17 cellular contexts compared by ENCODE assay signal in the genomic region with DNA sequence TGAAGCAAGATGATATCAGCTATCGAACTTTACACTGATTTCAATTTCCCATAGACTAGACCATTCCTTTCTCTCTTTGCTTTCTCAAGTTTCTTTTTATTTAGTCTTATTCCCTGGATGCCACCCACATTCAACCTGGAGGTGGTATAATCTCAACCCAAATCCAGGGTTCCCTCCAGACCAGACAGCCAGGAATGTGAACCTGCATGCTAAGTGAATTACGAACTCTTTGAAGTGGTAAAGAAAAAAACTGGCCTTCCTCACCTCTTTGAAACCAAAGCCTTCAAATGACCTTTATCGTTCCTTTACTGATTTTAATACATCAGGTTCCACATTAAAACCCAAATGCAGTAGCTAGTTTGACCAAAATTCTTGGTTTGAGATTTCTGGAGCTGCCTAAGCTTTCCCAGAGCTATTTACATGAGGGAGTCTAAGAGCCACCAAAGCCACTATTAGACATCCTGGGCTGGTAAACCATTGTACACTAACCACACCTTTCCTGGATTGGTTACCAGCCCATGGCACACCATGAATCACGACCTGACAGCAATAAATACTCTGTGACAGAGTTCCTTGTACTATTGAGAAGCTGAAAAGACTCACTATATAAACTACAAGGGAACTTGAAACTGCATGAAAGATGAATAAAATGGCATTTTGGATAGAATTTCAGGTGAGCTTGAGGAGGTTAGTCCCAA.
DNase-seq lines count a peak whose midpoint lies in the region; ATAC-seq and TF ChIP-seq lines count a peak whose summit lies in the region.
"Had no signal": no experiment of that assay in that cellular context is flagged by ENCODE, and none has a peak within 500 bp of the region (broad histone marks: within the 10 kb centered on the region; RNA-seq: fewer than 3 reads in every experiment).

No MANE protein-coding gene starts in this region.

- WGBS in body of pancreas, 2 donors, result 60 to 61% methylated on average over 4 of the region's 4 CpGs

- no peak overlapping the region for H3K4me3 ChIP-seq in body of pancreas
- H3K4me3 ChIP-seq: cardiac muscle cell had no signal

- H3K9me3 ChIP-seq in body of pancreas, result no peaks in the 10 kb centered on the region

- TF ChIP-seq POLR2A in body of pancreas (IDR thresholded peaks at IDR 0.05), result no peak

- H3K36me3 ChIP-seq in body of pancreas (replicated peaks in 1 of 2; ENCODE audit: insufficient read depth in 1 of 2, low read depth in 2 of 2), result no peaks in the 10 kb centered on the region
- H3K36me3 ChIP-seq: cardiac muscle cell had no signal

- H3K4me3 Mint-ChIP-seq in nephron progenitor cell, result no peak overlapping the region
- H3K4me3 Mint-ChIP-seq: activated CD4-positive, alpha-beta T cell treated with anti-CD3 and anti-CD28 coated beads, Interleukin-2, amount 10 ng/mL, durations not matched to agents 24 days and 14 days; activated naive CD4-positive, alpha-beta T cell treated with anti-CD3 and anti-CD28 coated beads, Interleukin-2, amount 50 U/mL, for 24 hours; CD8-positive, alpha-beta memory T cell; IgD-negative memory B cell had no signal

- no peaks in the 10 kb centered on the region for H3K27me3 ChIP-seq in body of pancreas
- H3K27me3 ChIP-seq: cardiac muscle cell had no signal

- peaks cover 30% of the 10 kb centered on the region for H3K36me3 Mint-ChIP-seq in nephron progenitor cell (ENCODE audit: low read depth)
- H3K36me3 Mint-ChIP-seq: activated naive CD4-positive, alpha-beta T cell treated with anti-CD3 and anti-CD28 coated beads, Interleukin-2, amount 50 U/mL, for 24 hours had no signal

- H3K4me1 ChIP-seq in body of pancreas, result no peaks in the 10 kb centered on the region

- in situ Hi-C loops in Caki2 (cut with HindIII; ENCODE audit: low pct_unique_long_range_greater_than_20kb, low sequenced_read_pairs), result no loop called here

- H3K27ac Mint-ChIP-seq in nephron progenitor cell, result no peak overlapping the region
- H3K27ac Mint-ChIP-seq: activated CD4-positive, alpha-beta T cell treated with anti-CD3 and anti-CD28 coated beads, Interleukin-2, amount 10 ng/mL, durations not matched to agents 24 days and 14 days; activated naive CD4-positive, alpha-beta T cell treated with anti-CD3 and anti-CD28 coated beads, Interleukin-2, amount 50 U/mL, for 24 hours; CD8-positive, alpha-beta memory T cell had no signal

- TF ChIP-seq CTCF in body of pancreas (IDR thresholded peaks at IDR 0.05), result no peak
- TF ChIP-seq CTCF in nephron progenitor cell (IDR thresholded peaks at IDR 0.05), result no peak

- H3K9me3 Mint-ChIP-seq in nephron progenitor cell, result peaks cover 16% of the 10 kb centered on the region
- H3K9me3 Mint-ChIP-seq: activated CD4-positive, alpha-beta T cell treated with anti-CD3 and anti-CD28 coated beads, Interleukin-2, amount 10 ng/mL, durations not matched to agents 24 days and 14 days; activated naive CD4-positive, alpha-beta T cell treated with anti-CD3 and anti-CD28 coated beads, Interleukin-2, amount 50 U/mL, for 24 hours; IgD-negative memory B cell had no signal

- ATAC-seq in body of pancreas, result no peak

- intact Hi-C loops in body of pancreas (cut with DNase I), result no loop called here

- peaks cover 17% of the 10 kb centered on the region for H3K4me1 Mint-ChIP-seq in nephron progenitor cell
- H3K4me1 Mint-ChIP-seq: activated CD4-positive, alpha-beta T cell treated with anti-CD3 and anti-CD28 coated beads, Interleukin-2, amount 10 ng/mL, durations not matched to agents 24 days and 14 days; activated naive CD4-positive, alpha-beta T cell treated with anti-CD3 and anti-CD28 coated beads, Interleukin-2, amount 50 U/mL, for 24 hours; CD8-positive, alpha-beta memory T cell; IgD-negative memory B cell had no signal

- DNase-seq in Caki2 (ENCODE audit: low read depth) (peak; percentile 18), HT-29 (ENCODE audit: low spot score) (peak; percentile 68), astrocyte of the hippocampus (ENCODE audit: low read depth, low spot score) (peak; percentile 58), left kidney (ENCODE audit: low read depth, low spot score) (peak; percentile 27), body of pancreas (no peak), 8988T (no peak), NCI-H2029 (lab: John Stamatoyannopoulos, UW) (no peak), nephron progenitor cell (no peak)
- DNase-seq: activated CD4-positive, alpha-beta T cell treated with anti-CD3 and anti-CD28 coated beads, Interleukin-2, amount 10 ng/mL, durations not matched to agents 24 days and 14 days; activated T-cell treated with anti-CD3 and anti-CD28 coated beads for 4 hours; CD8-positive, alpha-beta memory T cell; NCI-H1092; NCI-H69; stimulated activated CD4-positive, alpha-beta T cell treated with anti-CD3 and anti-CD28 coated beads, Interleukin-4, amount 100 ng/mL, for 1 hour had no signal

- H3K27me3 Mint-ChIP-seq in nephron progenitor cell (ENCODE audit: low read depth, poor library complexity), result no peaks in the 10 kb centered on the region
- H3K27me3 Mint-ChIP-seq: CD8-positive, alpha-beta memory T cell; IgD-negative memory B cell had no signal

- H3K27ac ChIP-seq in body of pancreas, result no peak overlapping the region
- H3K27ac ChIP-seq: cardiac muscle cell had no signal

Comparison
In these comparisons a context has a peak if more than half of its experiments do, and no peak if none do; other contexts are left out.
1. DNase-seq: peak in Caki2 (single experiment), HT-29 (single experiment), astrocyte of the hippocampus (single experiment) and left kidney (single experiment); none in body of pancreas (0 of 4), 8988T (single experiment), NCI-H2029 (single experiment) and nephron progenitor cell (single experiment).